1 cellular context compared by ENCODE assay signal in the genomic region with DNA sequence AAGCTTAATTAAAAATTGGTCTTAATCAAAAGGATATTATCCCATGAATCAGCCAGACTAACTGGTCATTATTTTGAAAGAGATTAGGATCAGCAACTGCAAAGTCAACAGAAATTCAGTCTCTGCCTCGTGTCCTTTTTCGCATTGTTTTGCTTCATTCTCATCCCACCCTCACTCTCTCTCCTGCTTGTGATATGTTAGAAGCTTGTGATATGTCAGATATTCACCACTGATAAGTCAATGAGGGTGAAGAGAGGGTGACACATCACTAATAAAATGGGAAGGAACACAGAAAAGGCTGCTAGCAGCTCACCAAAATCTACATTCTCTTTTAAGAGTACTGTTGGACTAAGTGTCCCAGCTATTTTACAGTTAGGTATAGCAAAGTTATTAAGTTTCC.
A peak's percentile ranks its signal among the peaks of the same experiment; 100 is the strongest.
TF ChIP-seq lines count a peak whose summit lies in the region.

No MANE protein-coding gene starts in this region.

TF ChIP-seq in SK-N-SH, 30 proteins besides CTCF, POLR2A, EP300 and RAD21:
- TF ChIP-seq SMC3 (IDR thresholded peaks at IDR 0.05; ENCODE audit: low read depth, low read length) (no peak), TCF12 (IDR thresholded peaks at IDR 0.05) (0 out of 2 replicates have a peak, but pooled peaks have one; percentile 1)
